Comparison of ENCODE assay signal across 9 cellular contexts in the genomic region with DNA sequence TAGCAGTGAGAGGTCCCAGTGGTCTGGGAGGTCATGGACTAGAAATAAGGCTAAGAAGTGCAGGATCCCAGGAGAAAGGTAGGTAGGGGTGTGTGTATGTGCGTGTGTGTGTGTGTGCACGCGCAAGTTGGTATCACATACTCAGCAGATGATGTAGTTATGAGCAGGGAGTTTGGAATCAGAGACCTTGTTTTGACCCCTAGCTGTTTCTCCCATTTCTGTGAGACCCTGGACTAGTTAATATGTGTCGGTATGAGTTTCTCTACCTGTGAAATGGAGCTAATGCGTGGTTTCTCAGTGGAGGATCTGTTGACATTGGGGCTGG. TPM values are rescaled to one million over a fixed set of nuclear protein-coding genes. Genes with fewer than 3 reads are reported as not detected.
DNase-seq lines count a peak whose midpoint lies in the region; ATAC-seq, FAIRE-seq and TF ChIP-seq lines count a peak whose summit lies in the region.
"Had no signal": no experiment of that assay in that cellular context is flagged by ENCODE, and none has a peak within 500 bp of the region (broad histone marks: within the 10 kb centered on the region; RNA-seq: fewer than 3 reads in every experiment).

No MANE protein-coding gene starts in this region.

- CTCF ChIA-PET in MCF 10A (lab: Yijun Ruan, JAX): no interaction called here

- no peak for TF ChIP-seq EP300 in upper lobe of left lung (IDR thresholded peaks at IDR 0.05)

- H3K9me3 Mint-ChIP-seq in MCF 10A (ENCODE audit: unreplicated experiment) (no peaks in the 10 kb centered on the region), neural crest cell (no peaks in the 10 kb centered on the region)

- no peak for DNase-seq in breast epithelium (ENCODE audit: low spot score in 2 of 2)
- DNase-seq in MCF 10A (ENCODE audit: unreplicated experiment): no peak
- peak; percentile 53 for DNase-seq in fibroblast of pulmonary artery (ENCODE audit: low read depth)
- no peak for DNase-seq in neural crest cell (ENCODE audit: low read depth, low spot score)
- DNase-seq in upper lobe of left lung: no peak
- no peak for DNase-seq in HK-2 (ENCODE audit: unreplicated experiment)
- no peak for DNase-seq in GM19239 (ENCODE audit: insufficient read length, low spot score)
- no peak for DNase-seq in RCC 7860 (ENCODE audit: low spot score)

- intact Hi-C loops in breast epithelium (cut with DNase I; ENCODE audit: low total_unique reads): no loop called here
- intact Hi-C loops in MCF 10A (cut with micrococcal nuclease): no loop called here

- no peak for ATAC-seq in upper lobe of left lung (ENCODE audit: low FRiP score in 2 of 2)

- H3K27ac Mint-ChIP-seq in MCF 10A (ENCODE audit: low read depth, unreplicated experiment) (no peak overlapping the region), neural crest cell (ENCODE audit: unreplicated experiment) (peak overlapping the region; percentile 8)

- H3K27me3 ChIP-seq in breast epithelium (no peaks in the 10 kb centered on the region), upper lobe of left lung (no peaks in the 10 kb centered on the region)

- H3K4me3 Mint-ChIP-seq in MCF 10A (ENCODE audit: unreplicated experiment): no peak overlapping the region
- peak overlapping the region; percentile 72 for H3K4me3 Mint-ChIP-seq in neural crest cell

- H3K27ac ChIP-seq in breast epithelium (peak overlapping the region; percentile 95 to 100), upper lobe of left lung (peak overlapping the region; percentile 88 to 95 (median 92))
- H3K27ac ChIP-seq: 22Rv1 had no signal

- H3K4me1 ChIP-seq in breast epithelium (no peaks in the 10 kb centered on the region), upper lobe of left lung (peaks cover 7 to 25% (median 17%) of the 10 kb centered on the region in 4 donors)

- no peaks in the 10 kb centered on the region for H3K9me3 ChIP-seq in breast epithelium
- H3K9me3 ChIP-seq in upper lobe of left lung: no peaks in the 10 kb centered on the region

- 38 to 56% methylated on average over 5 of the region's 5 CpGs for WGBS in upper lobe of left lung, 2 donors

- TF ChIP-seq POLR2A in breast epithelium (IDR thresholded peaks at IDR 0.05): no peak
- TF ChIP-seq POLR2A in upper lobe of left lung (IDR thresholded peaks at IDR 0.05): no peak

- H3K27me3 Mint-ChIP-seq in MCF 10A (ENCODE audit: insufficient read depth, unreplicated experiment): no peaks in the 10 kb centered on the region
- H3K27me3 Mint-ChIP-seq in neural crest cell (ENCODE audit: low read depth): no peaks in the 10 kb centered on the region

- peak overlapping the region; percentile 68 to 78 (median 70) for H3K4me3 ChIP-seq in breast epithelium
- peak overlapping the region; percentile 68 for H3K4me3 ChIP-seq in fibroblast of pulmonary artery (replicated peaks; ENCODE audit: low read depth, low read length)
- peak overlapping the region; percentile 19 to 64 (median 60) for H3K4me3 ChIP-seq in upper lobe of left lung

- FAIRE-seq in GM19239 (lab: Jason Lieb, UNC) (no peak), RCC 7860 (lab: Jason Lieb, UNC) (no peak)

- no peaks in the 10 kb centered on the region for H3K36me3 ChIP-seq in breast epithelium
- peaks cover 0 to 29% (median 1%) of the 10 kb centered on the region in 4 donors for H3K36me3 ChIP-seq in upper lobe of left lung

- peaks cover 8% of the 10 kb centered on the region for H3K4me1 Mint-ChIP-seq in MCF 10A (ENCODE audit: insufficient read depth, unreplicated experiment)
- peaks cover 43% of the 10 kb centered on the region for H3K4me1 Mint-ChIP-seq in neural crest cell

- no TSS peak for BruUV-seq in MCF 10A (replicated peaks; lab: Mats Ljungman, UMichigan)

- TF ChIP-seq CTCF in breast epithelium (IDR thresholded peaks at IDR 0.05) (no peak), MCF 10A (IDR thresholded peaks at IDR 0.05; ENCODE audit: unreplicated experiment) (no peak), fibroblast of pulmonary artery (IDR thresholded peaks at IDR 0.05; ENCODE audit: low read length, missing control alignments) (no peak), neural crest cell (conservative IDR thresholded peaks at IDR 0.05) (no peak), upper lobe of left lung (IDR thresholded peaks at IDR 0.05) (no peak)

- POLR2A ChIA-PET in MCF 10A (lab: Yijun Ruan, JAX): interaction anchor here (1.9 kb wide), 1 partner anchor 20 kb away, joined by 4 read pairs; no protein-coding TSS in a partner anchor

- no peaks in the 10 kb centered on the region for H3K36me3 Mint-ChIP-seq in MCF 10A (ENCODE audit: insufficient read depth, unreplicated experiment)
- H3K36me3 Mint-ChIP-seq in neural crest cell (ENCODE audit: low read depth): no peaks in the 10 kb centered on the region

RNA-seq across cellular contexts. Expression of a gene that starts 1.3 kb away (rescaled TPM):
- total RNA-seq in breast epithelium (100 to 1,000 TPM; 421 to 823 (median 479) TPM), MCF 10A (2022) (1.1 TPM in 1 of 2 replicates, not detected in the other), neural crest cell (28.0 and 31.7 TPM in 2 replicates), upper lobe of left lung (100 to 1,000 TPM; 306 to 573 (median 469) TPM)

RNA-seq across cellular contexts. Expression of a gene that starts 31.3 kb away (rescaled TPM):
- total RNA-seq in breast epithelium: 10 to 100 TPM; 25.9 to 66.2 (median 48.1) TPM
- total RNA-seq in MCF 10A (2022): 17.0 and 17.3 TPM in 2 replicates
- 66.0 and 68.7 TPM in 2 replicates for total RNA-seq in neural crest cell
- total RNA-seq in upper lobe of left lung: 100 to 1,000 TPM in 1 of 6 donors, 10 to 100 TPM in 5; 39.8 to 142 (median 80.9) TPM

RNA-seq across cellular contexts. Expression of a gene that starts 50.9 kb away (rescaled TPM):
- total RNA-seq in breast epithelium: 1 to 10 TPM; 1.1 to 2.3 (median 2.0) TPM
- total RNA-seq in MCF 10A (2022): 0.16 TPM in 1 of 2 replicates, not detected in the other
- 0.37 and 0.55 TPM in 2 replicates for total RNA-seq in neural crest cell
- total RNA-seq in upper lobe of left lung: 1 to 10 TPM in 5 of 6 donors, under 1 TPM in 1; 0.91 to 8.4 (median 3.5) TPM

RNA-seq across cellular contexts. Expression of a gene that starts 58.8 kb away (rescaled TPM):
- total RNA-seq in breast epithelium (10 to 100 TPM; 15.4 to 17.7 (median 17.7) TPM), MCF 10A (2022) (8.6 and 9.2 TPM in 2 replicates), neural crest cell (23.8 and 25.7 TPM in 2 replicates), upper lobe of left lung (10 to 100 TPM; 10.5 to 16.9 (median 13.4) TPM)

Comparison
In these comparisons a context has a peak if more than half of its experiments do, and no peak if none do; other contexts are left out.
1. RNA of a gene that starts 1.3 kb away (total RNA-seq): 421 to 823 TPM in breast epithelium, 306 to 573 TPM in upper lobe of left lung and 28.0 to 31.7 TPM in neural crest cell; 1.1 TPM in MCF 10A; every median in the first group is over 10 times any median in the second.
2. Peak in every context shown above with its lines, with median percentiles within 50 percentile points of each other: H3K4me3 ChIP-seq.